Comparison of ENCODE assay signal across 1 cellular context in the genomic region with DNA sequence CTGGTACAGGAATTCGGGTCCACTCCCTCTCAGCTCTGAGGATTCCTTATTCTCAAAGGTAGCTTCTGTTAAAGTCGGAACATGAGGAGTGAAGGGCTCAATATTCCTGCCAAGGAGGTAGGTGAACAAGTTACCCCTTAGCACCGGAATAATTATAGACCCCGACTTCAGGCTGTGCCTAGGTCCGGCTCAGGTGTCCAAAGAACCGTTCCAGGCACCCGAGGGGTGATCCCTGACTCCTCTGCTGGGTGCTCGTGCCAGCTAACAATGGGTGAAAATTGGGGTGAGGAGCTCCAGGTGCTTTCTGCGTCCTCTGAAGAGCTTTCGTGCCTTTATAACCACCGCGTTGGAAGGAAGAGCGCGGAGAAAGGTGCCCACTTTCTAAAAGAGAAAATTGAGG.
TF ChIP-seq lines count a peak whose summit lies in the region.

No MANE protein-coding gene starts in this region.

TF ChIP-seq in GM12878, 131 proteins besides CTCF, POLR2A, EP300 and RAD21:
- TF ChIP-seq, protein P1, sequence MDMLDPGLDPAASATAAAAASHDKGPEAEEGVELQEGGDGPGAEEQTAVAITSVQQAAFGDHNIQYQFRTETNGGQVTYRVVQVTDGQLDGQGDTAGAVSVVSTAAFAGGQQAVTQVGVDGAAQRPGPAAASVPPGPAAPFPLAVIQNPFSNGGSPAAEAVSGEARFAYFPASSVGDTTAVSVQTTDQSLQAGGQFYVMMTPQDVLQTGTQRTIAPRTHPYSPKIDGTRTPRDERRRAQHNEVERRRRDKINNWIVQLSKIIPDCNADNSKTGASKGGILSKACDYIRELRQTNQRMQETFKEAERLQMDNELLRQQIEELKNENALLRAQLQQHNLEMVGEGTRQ (IDR thresholded peaks at IDR 0.05; ENCODE audit: borderline replicate concordance, low read depth, low read length) = no peak
- TF ChIP-seq BACH1 (IDR thresholded peaks at IDR 0.05; ENCODE audit: borderline replicate concordance) = 0 out of 2 replicates have a peak, but pooled peaks have one; percentile 10
- no peak for TF ChIP-seq GABPA (IDR thresholded peaks at IDR 0.05; ENCODE audit: low read depth)
- no peak for TF ChIP-seq JUND (IDR thresholded peaks at IDR 0.05; ENCODE audit: low read depth, low read length)
